ENCODE assay signal across 8 cellular contexts in genomic region chr9:127450170-127450830, GRCh38. TPM values are rescaled to one million over a fixed set of nuclear protein-coding genes. Genes with fewer than 3 reads are reported as not detected.
DNase-seq lines count a peak whose midpoint lies in the region; ATAC-seq and TF ChIP-seq lines count a peak whose summit lies in the region.

No MANE protein-coding gene starts in this region.

- H3K4me1 Mint-ChIP-seq in nephron progenitor cell: peaks cover 40% of the 10 kb centered on the region

- peak overlapping the region; percentile 92 for H3K4me3 Mint-ChIP-seq in nephron progenitor cell

- DNase-seq in stimulated activated CD4-positive, alpha-beta T cell treated with anti-CD3 and anti-CD28 coated beads, Interleukin-15, amount 100 ng/mL, for 24 hours: peak; percentile 40
- DNase-seq in stimulated activated CD4-positive, alpha-beta T cell treated with anti-CD3 and anti-CD28 coated beads, Interleukin-4, amount 100 ng/mL, for 1 hour: no peak
- no peak for DNase-seq in nephron progenitor cell
- no peak for DNase-seq in SHP77 treated with DMSO at 0.1 percent for 48 hours (lab: John Stamatoyannopoulos, UW)
- no peak for DNase-seq in D341Med (ENCODE audit: low spot score)
- DNase-seq in cerebellar nuclear complex (lab: John Stamatoyannopoulos, UW): no peak

- H3K27ac Mint-ChIP-seq in nephron progenitor cell: peak overlapping the region; percentile 100

- no peaks in the 10 kb centered on the region for H3K27me3 Mint-ChIP-seq in nephron progenitor cell (ENCODE audit: low read depth, poor library complexity)

- peaks cover 3% of the 10 kb centered on the region for H3K9me3 Mint-ChIP-seq in nephron progenitor cell

- ATAC-seq in SK-N-SH treated with all-trans-retinoic acid at 6 μM for 48 hours (peak; percentile 1; the same call in 1 of the 3 replicates), esophagus mucosa (peak; percentile 6)

- TF ChIP-seq CTCF in nephron progenitor cell (IDR thresholded peaks at IDR 0.05): no peak

- peaks cover 52% of the 10 kb centered on the region for H3K36me3 Mint-ChIP-seq in nephron progenitor cell (ENCODE audit: low read depth)

TF ChIP-seq in SK-N-SH treated with all-trans-retinoic acid at 6 μM for 48 hours, 23 proteins besides CTCF, POLR2A, EP300 and RAD21:
- TF ChIP-seq BACH2 (CRISPR knock-in tag; IDR thresholded peaks at IDR 0.05; ENCODE audit: borderline replicate concordance): no peak
- TF ChIP-seq ISL1 (CRISPR knock-in tag; IDR thresholded peaks at IDR 0.05): no peak

RNA-seq across cellular contexts. Expression of gene RPL12, which starts 0.9 kb away (rescaled TPM):
- 1,546 TPM for total RNA-seq in esophagus mucosa

RNA-seq across cellular contexts. Expression of gene LRSAM1, which starts 1.0 kb away (rescaled TPM):
- 13.5 TPM for total RNA-seq in esophagus mucosa

RNA-seq across cellular contexts. Expression of gene ZNF79, which starts 26.1 kb away (rescaled TPM):
- total RNA-seq in esophagus mucosa: 3.7 TPM

RNA-seq across cellular contexts. Expression of gene SLC2A8, which starts 53.3 kb away (rescaled TPM):
- total RNA-seq in esophagus mucosa: 9.0 TPM
